Comparison of ENCODE assay signal across 16 cellular contexts in the genomic region with DNA sequence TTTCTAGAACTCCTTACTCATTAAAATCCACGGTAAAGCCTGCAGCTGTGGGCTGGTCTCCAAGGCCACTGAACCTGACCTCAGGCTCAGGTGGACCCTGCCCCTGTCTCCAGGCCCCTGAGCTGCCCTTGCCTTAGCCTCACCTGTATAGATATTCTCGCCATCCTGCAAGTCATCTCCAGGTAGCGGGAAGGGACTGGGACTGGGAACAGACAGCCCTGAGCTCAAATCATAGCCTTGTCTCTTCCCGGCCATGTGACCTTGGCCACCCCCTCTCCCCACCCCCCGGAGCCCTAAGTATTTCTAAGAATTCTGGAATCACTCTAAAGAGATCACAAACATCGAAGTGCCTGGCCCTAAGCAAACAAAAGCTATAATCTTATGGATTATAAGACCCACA. TPM values are rescaled to one million over a fixed set of nuclear protein-coding genes. Genes with fewer than 3 reads are reported as not detected.
A peak's percentile ranks its signal among the peaks of the same experiment; 100 is the strongest.
DNase-seq lines count a peak whose midpoint lies in the region; ATAC-seq and TF ChIP-seq lines count a peak whose summit lies in the region.
"Had no signal": no experiment of that assay in that cellular context is flagged by ENCODE, and none has a peak within 500 bp of the region (broad histone marks: within the 10 kb centered on the region; RNA-seq: fewer than 3 reads in every experiment).

No MANE protein-coding gene starts in this region.

- peaks cover 11% of the 10 kb centered on the region for H3K9me3 ChIP-seq in WERI-Rb-1 (ENCODE audit: severe bottlenecking)
- no peaks in the 10 kb centered on the region for H3K9me3 ChIP-seq in neural progenitor cell (ENCODE audit: low read depth)
- H3K9me3 ChIP-seq in skeletal muscle tissue (ENCODE audit: control insufficient read depth in 3 of 3, low read length in 3 of 3) = no peaks in the 10 kb centered on the region
- H3K9me3 ChIP-seq: A549, Caco-2 had no signal

- H3K36me3 Mint-ChIP-seq in neural progenitor cell = no peaks in the 10 kb centered on the region
- no peaks in the 10 kb centered on the region for H3K36me3 Mint-ChIP-seq in activated CD4-positive, alpha-beta memory T cell treated with anti-CD3 and anti-CD28 coated beads for 36 hours

- peaks cover 10% of the 10 kb centered on the region for H3K9me3 Mint-ChIP-seq in neural progenitor cell
- peaks cover 17% of the 10 kb centered on the region for H3K9me3 Mint-ChIP-seq in activated CD4-positive, alpha-beta memory T cell treated with anti-CD3 and anti-CD28 coated beads for 36 hours
- H3K9me3 Mint-ChIP-seq: CD4-positive, alpha-beta T cell had no signal

- no peaks in the 10 kb centered on the region for H3K79me2 ChIP-seq in neural progenitor cell (ENCODE audit: low read depth)

- TF ChIP-seq CTCF in WERI-Rb-1 (IDR thresholded peaks at IDR 0.05; ENCODE audit: low read depth, low read length) (no peak), neural progenitor cell (IDR thresholded peaks at IDR 0.05) (no peak)

- H3K27ac ChIP-seq in WERI-Rb-1 (no peak overlapping the region), neural progenitor cell (no peak overlapping the region), skeletal muscle tissue (ENCODE audit: low read depth, low read length) (peak overlapping the region; percentile 98)
- H3K27ac ChIP-seq: 22Rv1, A549, C4-2B had no signal

- H4K20me1 ChIP-seq in neural progenitor cell (ENCODE audit: low read depth) = no peaks in the 10 kb centered on the region

- H3K36me3 ChIP-seq in WERI-Rb-1 (no peaks in the 10 kb centered on the region), neural progenitor cell (no peaks in the 10 kb centered on the region), skeletal muscle tissue (ENCODE audit: control insufficient read depth in 3 of 3, insufficient read depth in 3 of 3, low read length in 3 of 3) (no peaks in the 10 kb centered on the region)

- POLR2A ChIA-PET in activated CD4-positive, alpha-beta memory T cell treated with anti-CD3 and anti-CD28 coated beads for 36 hours (lab: Charles Lee) = no interaction called here

- no peak for ATAC-seq in HG02763 (IDR thresholded peaks at IDR 0.05; ENCODE audit: unreplicated experiment)
- ATAC-seq: A549, GM23338, HCT116 had no signal

- intact Hi-C loops in activated CD4-positive, alpha-beta memory T cell treated with anti-CD3 and anti-CD28 coated beads for 36 hours (cut with micrococcal nuclease) = no loop called here

- peak overlapping the region; percentile 14 for H3K4me3 Mint-ChIP-seq in neural progenitor cell
- H3K4me3 Mint-ChIP-seq in activated CD4-positive, alpha-beta memory T cell treated with anti-CD3 and anti-CD28 coated beads for 36 hours = no peak overlapping the region
- H3K4me3 Mint-ChIP-seq: CD4-positive, alpha-beta T cell; GM23338 had no signal

- H2AFZ ChIP-seq in neural progenitor cell (replicated peaks) = no peak overlapping the region
- H2AFZ ChIP-seq: GM23338 had no signal

- no peaks in the 10 kb centered on the region for H3F3A ChIP-seq in neural progenitor cell (ENCODE audit: low read depth)

- DNase-seq in NCI-H82 (lab: John Stamatoyannopoulos, UW) (peak; percentile 22), NCI-H82 treated with DMSO at 0.1 percent for 48 hours (lab: John Stamatoyannopoulos, UW; ENCODE audit: unreplicated experiment) (no peak), WERI-Rb-1 (peak; percentile 41), neural progenitor cell (ENCODE audit: low spot score) (no peak), HuH-7.5 (ENCODE audit: low spot score) (no peak)
- no peak for DNase-seq in activated CD4-positive, alpha-beta memory T cell treated with anti-CD3 and anti-CD28 coated beads for 36 hours
- DNase-seq: AML-193; Caco-2; CD4-positive, alpha-beta T cell had no signal

- H3K4me1 ChIP-seq in neural progenitor cell (peaks cover 12% of the 10 kb centered on the region), skeletal muscle tissue (ENCODE audit: control insufficient read depth in 3 of 3, insufficient read depth in 3 of 3, low read length in 3 of 3) (peaks cover 48 to 59% (median 57%) of the 10 kb centered on the region in 3 donors)
- H3K4me1 ChIP-seq: A549, Caco-2 had no signal

- H3K4me2 ChIP-seq in neural progenitor cell = no peak overlapping the region
- H3K4me2 ChIP-seq: A549, GM23338 had no signal

- H3K27me3 ChIP-seq in WERI-Rb-1 (ENCODE audit: insufficient read depth, low read depth, severe bottlenecking) = no peaks in the 10 kb centered on the region
- peaks cover 7% of the 10 kb centered on the region for H3K27me3 ChIP-seq in neural progenitor cell
- H3K27me3 ChIP-seq in skeletal muscle tissue (ENCODE audit: control insufficient read depth in 3 of 3, insufficient read depth in 3 of 3, low read length in 3 of 3) = no peaks in the 10 kb centered on the region

- peaks cover 27% of the 10 kb centered on the region for H3K27me3 Mint-ChIP-seq in neural progenitor cell (ENCODE audit: insufficient read depth, low read depth)
- peaks cover 3% of the 10 kb centered on the region for H3K27me3 Mint-ChIP-seq in activated CD4-positive, alpha-beta memory T cell treated with anti-CD3 and anti-CD28 coated beads for 36 hours

- H3K9ac ChIP-seq in neural progenitor cell (no peak overlapping the region), skeletal muscle tissue (ENCODE audit: low read depth in 1 of 3, low read length in 3 of 3) (peak overlapping the region; percentile 44 to 79 (median 52))

- no peak overlapping the region for H3K4me3 ChIP-seq in WERI-Rb-1 (ENCODE audit: low read depth, low read length)
- no peak overlapping the region for H3K4me3 ChIP-seq in neural progenitor cell
- no peak overlapping the region for H3K4me3 ChIP-seq in skeletal muscle tissue (ENCODE audit: low read length in 3 of 3)
- H3K4me3 ChIP-seq: A549, GM23338 had no signal

- peaks cover 24% of the 10 kb centered on the region for H3K4me1 Mint-ChIP-seq in neural progenitor cell
- H3K4me1 Mint-ChIP-seq in activated CD4-positive, alpha-beta memory T cell treated with anti-CD3 and anti-CD28 coated beads for 36 hours (ENCODE audit: low read depth) = no peaks in the 10 kb centered on the region

- H3K27ac Mint-ChIP-seq in neural progenitor cell = no peak overlapping the region
- H3K27ac Mint-ChIP-seq in activated CD4-positive, alpha-beta memory T cell treated with anti-CD3 and anti-CD28 coated beads for 36 hours = no peak overlapping the region
- H3K27ac Mint-ChIP-seq: CD4-positive, alpha-beta T cell; GM23338 had no signal

- CTCF ChIA-PET in activated CD4-positive, alpha-beta memory T cell treated with anti-CD3 and anti-CD28 coated beads for 36 hours (lab: Charles Lee) = interaction anchor here (1.0 kb wide), 1 partner anchor 262 kb away, joined by 3 read pairs; no protein-coding TSS in a partner anchor

RNA-seq across cellular contexts. Expression of a gene that starts 17.7 kb away (rescaled TPM):
- total RNA-seq in neural progenitor cell (ENCODE audit: low replicate concordance) = 0.24 and 1.2 TPM in 2 replicates
- total RNA-seq in skeletal muscle tissue = 7.3 TPM
- under 1 TPM; 0.55 to 0.63 TPM for total RNA-seq in activated CD4-positive, alpha-beta memory T cell treated with anti-CD3 and anti-CD28 coated beads for 36 hours

RNA-seq across cellular contexts. Expression of a gene that starts 58.2 kb away (rescaled TPM):
- total RNA-seq in neural progenitor cell (ENCODE audit: low replicate concordance) (0.22 and 0.25 TPM in 2 replicates), skeletal muscle tissue (13.0 TPM)
- 10 to 100 TPM; 28.5 to 28.8 TPM for total RNA-seq in activated CD4-positive, alpha-beta memory T cell treated with anti-CD3 and anti-CD28 coated beads for 36 hours

Comparison
In these comparisons a context has a peak if more than half of its experiments do, and no peak if none do; other contexts are left out.
1. DNase-seq: peak in NCI-H82 (single experiment) and WERI-Rb-1 (single experiment); none in NCI-H82 treated with DMSO at 0.1 percent for 48 hours (single experiment), neural progenitor cell (single experiment), HuH-7.5 (single experiment) and activated CD4-positive, alpha-beta memory T cell treated with anti-CD3 and anti-CD28 coated beads for 36 hours (single experiment).
2. RNA of a gene that starts 58.2 kb away (total RNA-seq): 28.5 to 28.8 TPM in activated CD4-positive, alpha-beta memory T cell treated with anti-CD3 and anti-CD28 coated beads for 36 hours and 13.0 TPM in skeletal muscle tissue (single experiment); 0.22 to 0.25 TPM in neural progenitor cell; every median in the first group is over 10 times any median in the second.